Comparison of ENCODE assay signal across 15 cellular contexts in the genomic region with DNA sequence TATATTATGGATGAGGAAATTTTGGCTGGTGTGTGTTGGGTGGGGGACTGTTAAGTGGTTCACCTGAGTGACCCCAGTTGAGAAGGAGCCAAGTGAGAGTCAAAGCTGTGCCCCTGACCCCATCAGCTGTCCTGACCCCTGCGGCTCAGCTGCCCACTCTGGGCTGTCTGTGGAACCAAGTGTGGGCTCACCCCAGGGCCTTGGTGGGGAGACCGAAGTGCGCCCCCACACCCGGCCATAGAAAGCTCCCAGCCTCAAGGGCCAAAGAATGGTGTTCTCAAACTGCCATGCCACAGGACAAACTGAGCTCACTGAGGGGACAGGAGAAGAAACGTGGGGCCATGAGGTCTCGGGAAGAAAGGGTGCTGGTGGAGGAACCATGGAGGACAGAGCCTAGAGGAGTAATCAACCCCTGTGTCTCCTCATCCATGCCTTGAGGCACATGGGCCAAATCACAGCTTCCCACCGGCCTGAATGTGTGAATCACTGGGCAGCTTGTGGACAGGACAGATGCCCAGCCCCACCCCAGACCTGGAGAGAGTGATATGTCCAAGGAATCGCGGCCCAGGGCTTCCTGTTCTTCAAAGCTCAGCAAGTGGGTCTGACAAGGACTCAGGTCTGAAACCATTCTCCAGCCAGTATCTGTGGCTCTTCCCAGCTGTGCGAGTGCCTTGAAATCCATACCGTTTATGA.
"Had no signal": no experiment of that assay in that cellular context is flagged by ENCODE, and none has a peak within 500 bp of the region (broad histone marks: within the 10 kb centered on the region; RNA-seq: fewer than 3 reads in every experiment).

No MANE protein-coding gene starts in this region.

- H3K27me3 ChIP-seq: ascending aorta, brain microvascular endothelial cell, hepatocyte, upper lobe of left lung had no signal

- ATAC-seq: left ventricle myocardium superior, right cardiac atrium had no signal

- H3K36me3 ChIP-seq: ascending aorta, brain microvascular endothelial cell, upper lobe of left lung had no signal

- H3K4me1 ChIP-seq: ascending aorta, parathyroid adenoma had no signal

- H3K9me3 ChIP-seq: ascending aorta, upper lobe of left lung had no signal

- H3K4me3 ChIP-seq: ascending aorta, hepatocyte, upper lobe of left lung had no signal

- DNase-seq: activated B cell treated with CpG ODN at 0.5 μM for 24 hours; activated gamma-delta T cell; central memory CD4-positive, alpha-beta T cell; effector CD8-positive, alpha-beta T cell; foreskin melanocyte; glutamatergic neuron; immature natural killer cell; left ventricle myocardium superior; right cardiac atrium; T1000; upper lobe of left lung had no signal

- H3K27ac ChIP-seq: ascending aorta, brain microvascular endothelial cell, hepatocyte, parathyroid adenoma, upper lobe of left lung had no signal
